Comparison of ENCODE assay signal across 16 cellular contexts in genomic region chr13:31310781-31311180, GRCh38.
A peak's percentile ranks its signal among the peaks of the same experiment; 100 is the strongest.
DNase-seq lines count a peak whose midpoint lies in the region; TF ChIP-seq lines count a peak whose summit lies in the region.
"Had no signal": no experiment of that assay in that cellular context is flagged by ENCODE, and none has a peak within 500 bp of the region (broad histone marks: within the 10 kb centered on the region; RNA-seq: fewer than 3 reads in every experiment).

No MANE protein-coding gene starts in this region.

- in situ Hi-C loops in mammary epithelial cell (cut with MboI; ENCODE audit: low sequenced_read_pairs in 2 of 2): no loop called here

- H3K27ac ChIP-seq in mammary epithelial cell (ENCODE audit: insufficient read depth, low read depth, low read length) (no peak overlapping the region), right atrium auricular region (peak overlapping the region; percentile 27 to 32)
- H3K27ac ChIP-seq: WERI-Rb-1 had no signal

- no peak for TF ChIP-seq POLR2A in erythroblast (IDR thresholded peaks at IDR 0.05; ENCODE audit: low read length)

- dilution Hi-C loops in mammary epithelial cell (cut with HindIII; ENCODE audit: low sequenced_read_pairs): no loop called here

- H3K36me3 ChIP-seq in mammary epithelial cell (ENCODE audit: insufficient read depth, low read length) (no peaks in the 10 kb centered on the region), right atrium auricular region (no peaks in the 10 kb centered on the region)
- H3K36me3 ChIP-seq: HAP-1, WERI-Rb-1 had no signal

- no peak overlapping the region for H3K4me2 ChIP-seq in mammary epithelial cell (ENCODE audit: insufficient read depth, low read depth, low read length)

- WGBS in mammary epithelial cell (ENCODE audit: low coverage, missing lambda C conversion rate): 3% methylated on average over 3 of the region's 3 CpGs

- no peaks in the 10 kb centered on the region for H3K79me2 ChIP-seq in mammary epithelial cell (ENCODE audit: insufficient read depth, low read length)

- no peak overlapping the region for H3K9ac ChIP-seq in mammary epithelial cell (ENCODE audit: insufficient read depth, low read length)

- H2AFZ ChIP-seq in mammary epithelial cell (ENCODE audit: low read depth, low read length): peak overlapping the region; percentile 28

- peaks cover 10% of the 10 kb centered on the region for H3K4me1 ChIP-seq in mammary epithelial cell (ENCODE audit: insufficient read depth, low read length)
- H3K4me1 ChIP-seq in right atrium auricular region: peaks cover 0 to 15% of the 10 kb centered on the region in 2 donors
- H3K4me1 ChIP-seq: HAP-1 had no signal

- BruUV-seq in mammary epithelial cell (replicated peaks; lab: Mats Ljungman, UMichigan): no TSS peak

- H3K27me3 ChIP-seq in mammary epithelial cell (ENCODE audit: insufficient read depth, low read length) (no peaks in the 10 kb centered on the region), right atrium auricular region (no peaks in the 10 kb centered on the region)

- intact Hi-C loops in mammary epithelial cell (cut with micrococcal nuclease): no loop called here

- peak; percentile 84 for DNase-seq in DMS 273 treated with DMSO at 0.1 percent for 48 hours (lab: John Stamatoyannopoulos, UW)
- DNase-seq in NCI-H2171 (lab: John Stamatoyannopoulos, UW): peak; percentile 40
- peak; percentile 55 for DNase-seq in mammary epithelial cell
- no peak for DNase-seq in right atrium auricular region (ENCODE audit: low spot score)
- DNase-seq in NCI-H2107 treated with DMSO at 0.1 percent for 48 hours (lab: John Stamatoyannopoulos, UW; ENCODE audit: unreplicated experiment): no peak
- no peak for DNase-seq in activated naive CD4-positive, alpha-beta T cell (lab: John Stamatoyannopoulos, UW)
- no peak for DNase-seq in erythroblast (lab: John Stamatoyannopoulos, UW)
- DNase-seq in Kasumi-1 (lab: John Stamatoyannopoulos, UW): no peak
- DNase-seq: ACHN; COR-L47; effector memory CD4-positive, alpha-beta T cell; KBM-7; NCI-H1930; stimulated activated CD4-positive, alpha-beta T cell treated with anti-CD3 and anti-CD28 coated beads, Interleukin-12 subunit alpha, Interleukin-12 subunit beta, amount 100 ng/mL, for 4 hours; WERI-Rb-1 had no signal

- TF ChIP-seq CTCF in mammary epithelial cell (conservative IDR thresholded peaks at IDR 0.05 in 1 of 2, IDR thresholded peaks at IDR 0.05 in 1 of 2; ENCODE audit: extremely low read depth in 1 of 2, insufficient read depth in 1 of 2, low read depth in 1 of 2, low read length in 2 of 2) (no peak), right atrium auricular region (IDR thresholded peaks at IDR 0.05) (no peak)

- peaks cover 13% of the 10 kb centered on the region for H3K9me3 ChIP-seq in mammary epithelial cell (replicated peaks; ENCODE audit: insufficient read depth, low read length)
- H3K9me3 ChIP-seq in right atrium auricular region: peaks cover 0 to 12% of the 10 kb centered on the region in 2 donors

- CTCF ChIA-PET in mammary epithelial cell (lab: Charles Lee; ENCODE audit: low non-redundant PET): interaction anchor here (0.7 kb wide), 1 partner anchor 12 kb away, joined by 6 read pairs; no protein-coding TSS in a partner anchor

- H3K4me3 ChIP-seq in mammary epithelial cell (replicated peaks in 1 of 3; ENCODE audit: insufficient read depth in 1 of 3, low read depth in 2 of 3, low read length in 3 of 3): no peak overlapping the region
- no peak overlapping the region for H3K4me3 ChIP-seq in right atrium auricular region
- H3K4me3 ChIP-seq: HAP-1 had no signal

- H4K20me1 ChIP-seq in mammary epithelial cell (ENCODE audit: insufficient read depth, low read length): no peaks in the 10 kb centered on the region

Comparison
In these comparisons a context has a peak if more than half of its experiments do, and no peak if none do; other contexts are left out.
1. DNase-seq: peak in DMS 273 treated with DMSO at 0.1 percent for 48 hours (single experiment), NCI-H2171 (single experiment) and mammary epithelial cell (single experiment); none in right atrium auricular region (single experiment), NCI-H2107 treated with DMSO at 0.1 percent for 48 hours (single experiment), activated naive CD4-positive, alpha-beta T cell (0 of 4), erythroblast (0 of 2) and Kasumi-1 (0 of 2).